In genomic region chr10:70571636-70572439, GRCh38 we compare ENCODE assay signal across 23 cellular contexts. TPM values are rescaled to one million over a fixed set of nuclear protein-coding genes. Genes with fewer than 3 reads are reported as not detected.
"Had no signal": no experiment of that assay in that cellular context is flagged by ENCODE, and none has a peak within 500 bp of the region (broad histone marks: within the 10 kb centered on the region; RNA-seq: fewer than 3 reads in every experiment).

No MANE protein-coding gene starts in this region.

- H3K36me3 ChIP-seq: right atrium auricular region, uterus had no signal

- H3K9me3 Mint-ChIP-seq: activated B cell treated with CpG ODN at 0.5 μM for 24 hours; activated CD4-positive, alpha-beta memory T cell treated with anti-CD3 and anti-CD28 coated beads, Interleukin-2, amount 10 ng/mL, durations not matched to agents 7 days and 5 days; activated naive CD4-positive, alpha-beta T cell treated with anti-CD3 and anti-CD28 coated beads, Interleukin-2, amount 50 U/mL, for 24 hours; nephron; stimulated activated naive B cell treated with anti-CD40 and anti-IgM and Interleukin-4, amounts not matched to agents 10 μg/mL and 1 μg/mL and 100 μg/mL, for 72 hours; T-cell had no signal

- DNase-seq: activated B cell treated with CpG ODN at 0.5 μM for 24 hours; activated CD4-positive, alpha-beta memory T cell treated with anti-CD3 and anti-CD28 coated beads, Interleukin-2, amount 10 ng/mL, durations not matched to agents 7 days and 5 days; activated CD4-positive, alpha-beta T cell treated with anti-CD3 and anti-CD28 coated beads for 4 hours; activated CD8-positive, alpha-beta memory T cell treated with anti-CD3 and anti-CD28 coated beads, Interleukin-2, amount 50 U/mL, for 4 hours; activated effector memory CD4-positive, alpha-beta T cell treated with Interleukin-2 at 50 U/mL for 16 hours; activated T-cell treated with anti-CD3 and anti-CD28 coated beads, Interleukin-2, amount 50 U/mL, for 48 hours; caudate nucleus; foreskin keratinocyte; islet precursor cell; occipital lobe; stimulated activated CD4-positive, alpha-beta T cell treated with anti-CD3 and anti-CD28 coated beads, Interleukin-4, amount 100 ng/mL, for 24 hours; stimulated activated naive B cell treated with anti-CD40 and anti-IgM and Interleukin-4, amounts not matched to agents 10 μg/mL and 1 μg/mL and 100 μg/mL, for 72 hours; T-cell; uterus had no signal

- H3K4me3 Mint-ChIP-seq: activated B cell treated with CpG ODN at 0.5 μM for 24 hours; activated CD4-positive, alpha-beta memory T cell treated with anti-CD3 and anti-CD28 coated beads, Interleukin-2, amount 10 ng/mL, durations not matched to agents 7 days and 5 days; activated naive CD4-positive, alpha-beta T cell treated with anti-CD3 and anti-CD28 coated beads, Interleukin-2, amount 50 U/mL, for 24 hours; nephron; stimulated activated naive B cell treated with anti-CD40 and anti-IgM and Interleukin-4, amounts not matched to agents 10 μg/mL and 1 μg/mL and 100 μg/mL, for 72 hours; T-cell had no signal

- ATAC-seq: foreskin keratinocyte; stimulated activated naive B cell treated with anti-CD40 and anti-IgM and Interleukin-4, amounts not matched to agents 10 μg/mL and 1 μg/mL and 100 μg/mL, for 72 hours; T-cell had no signal

- H3K27me3 Mint-ChIP-seq: activated B cell treated with CpG ODN at 0.5 μM for 24 hours; activated naive CD4-positive, alpha-beta T cell treated with anti-CD3 and anti-CD28 coated beads, Interleukin-2, amount 50 U/mL, for 24 hours; stimulated activated naive B cell treated with anti-CD40 and anti-IgM and Interleukin-4, amounts not matched to agents 10 μg/mL and 1 μg/mL and 100 μg/mL, for 72 hours; T-cell had no signal

- H3K27ac ChIP-seq: foreskin keratinocyte, hepatocyte, right atrium auricular region, SK-N-MC, tibial artery, uterus had no signal

- H3K27ac Mint-ChIP-seq: activated B cell treated with CpG ODN at 0.5 μM for 24 hours; activated CD4-positive, alpha-beta memory T cell treated with anti-CD3 and anti-CD28 coated beads, Interleukin-2, amount 10 ng/mL, durations not matched to agents 7 days and 5 days; activated naive CD4-positive, alpha-beta T cell treated with anti-CD3 and anti-CD28 coated beads, Interleukin-2, amount 50 U/mL, for 24 hours; nephron; stimulated activated naive B cell treated with anti-CD40 and anti-IgM and Interleukin-4, amounts not matched to agents 10 μg/mL and 1 μg/mL and 100 μg/mL, for 72 hours; T-cell had no signal

- H3K27me3 ChIP-seq: hepatocyte, right atrium auricular region, tibial artery, uterus had no signal

- H3K4me3 ChIP-seq: hepatocyte, lung, right atrium auricular region, SK-N-MC, tibial artery, uterus had no signal

- H3K36me3 Mint-ChIP-seq: activated naive CD4-positive, alpha-beta T cell treated with anti-CD3 and anti-CD28 coated beads, Interleukin-2, amount 50 U/mL, for 24 hours; T-cell had no signal

RNA-seq across cellular contexts. Expression of gene PRF1, which starts 30.7 kb away (rescaled TPM):
- total RNA-seq: epithelial cell of proximal tubule, fibroblast of lung, foreskin keratinocyte, hepatocyte, occipital lobe had no signal
- polyA plus RNA-seq: fibroblast of lung, foreskin keratinocyte, hepatocyte had no signal
